24 cellular contexts compared by ENCODE assay signal in the genomic region with DNA sequence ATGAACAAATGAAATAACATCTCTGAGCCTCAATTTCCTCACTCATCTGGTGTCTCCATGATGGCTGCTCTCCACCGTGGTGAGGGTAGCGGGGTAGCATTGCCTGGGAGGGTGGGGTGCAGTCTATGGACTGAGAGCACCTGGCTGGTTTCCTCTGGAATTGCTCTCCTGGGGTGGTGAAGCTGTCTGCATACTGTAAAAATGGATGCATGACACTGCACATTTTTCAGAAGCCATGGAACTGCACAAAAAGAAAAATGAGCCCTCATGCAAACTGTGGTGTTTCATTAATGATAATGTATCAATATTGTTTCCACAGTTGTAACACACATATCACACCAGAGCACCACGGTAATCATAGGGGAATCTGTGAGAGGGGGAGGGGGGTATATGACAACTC. TPM values are rescaled to one million over a fixed set of nuclear protein-coding genes. Genes with fewer than 3 reads are reported as not detected.
DNase-seq lines count a peak whose midpoint lies in the region; ATAC-seq, FAIRE-seq and TF ChIP-seq lines count a peak whose summit lies in the region.
"Had no signal": no experiment of that assay in that cellular context is flagged by ENCODE, and none has a peak within 500 bp of the region (broad histone marks: within the 10 kb centered on the region; RNA-seq: fewer than 3 reads in every experiment).

No MANE protein-coding gene starts in this region.

- no peak for ATAC-seq in A549
- no peak for ATAC-seq in HCT116
- ATAC-seq in K562: peak; percentile 49
- ATAC-seq: activated T-helper 17 cell treated with anti-CD3 and anti-CD28 coated beads, Interleukin-2, amount 50 U/mL, for 72 hours; natural killer cell treated with Interleukin-12 subunit alpha and Interleukin-12 subunit beta and Interleukin-15 and Interleukin-18, amount 100 ng/mL, for 72 hours had no signal

- peaks cover 68% of the 10 kb centered on the region for H3K4me1 Mint-ChIP-seq in neural crest cell
- H3K4me1 Mint-ChIP-seq: activated T-helper 17 cell treated with anti-CD3 and anti-CD28 coated beads, Interleukin-2, amount 50 U/mL, for 72 hours had no signal

- H3K4me1 ChIP-seq in A549: peaks cover 79% of the 10 kb centered on the region
- H3K4me1 ChIP-seq in HCT116 (ENCODE audit: control insufficient read depth in 1 of 2, insufficient read depth in 2 of 2, low read length in 2 of 2): peaks cover 10 to 88% of the 10 kb centered on the region in 2 experiments
- peaks cover 13 to 25% of the 10 kb centered on the region in 2 experiments; a peak in 4 of 5 replicates for H3K4me1 ChIP-seq in K562 (replicated peaks in 1 of 2; ENCODE audit: control insufficient read depth in 2 of 2, insufficient read depth in 2 of 2, low read length in 2 of 2)

- H3K9me2 ChIP-seq in HCT116 (ENCODE audit: insufficient read depth): no peaks in the 10 kb centered on the region

- peak overlapping the region; percentile 7 for H3K4me3 Mint-ChIP-seq in neural crest cell
- H3K4me3 Mint-ChIP-seq: activated CD4-positive, alpha-beta memory T cell treated with anti-CD3 and anti-CD28 coated beads for 36 hours; activated naive CD8-positive, alpha-beta T cell; activated T-helper 17 cell treated with anti-CD3 and anti-CD28 coated beads, Interleukin-2, amount 50 U/mL, for 72 hours; central memory CD8-positive, alpha-beta T cell; mesothelial cell of epicardium; natural killer cell treated with Interleukin-12 subunit alpha and Interleukin-12 subunit beta and Interleukin-15 and Interleukin-18, amount 100 ng/mL, for 72 hours had no signal

- H3K9me3 ChIP-seq in A549 (no peaks in the 10 kb centered on the region), HCT116 (ENCODE audit: control insufficient read depth in 1 of 2, insufficient read depth in 1 of 2, low read depth in 1 of 2, low read length in 2 of 2) (no peaks in the 10 kb centered on the region), K562 (replicated peaks; ENCODE audit: control insufficient read depth, insufficient read depth, low read depth, low read length) (no peaks in the 10 kb centered on the region)
- H3K9me3 ChIP-seq: left lung had no signal

- WGBS in A549 (ENCODE audit: missing lambda C conversion rate): 59% methylated on average over 3 of the region's 3 CpGs
- WGBS in K562 (ENCODE audit: insufficient coverage, low coverage, missing lambda C conversion rate): 6% methylated on average over 3 of the region's 3 CpGs

- H3K36me3 ChIP-seq in HCT116 (ENCODE audit: control insufficient read depth in 1 of 2, insufficient read depth in 2 of 2, low read length in 2 of 2) (no peaks in the 10 kb centered on the region), K562 (ENCODE audit: control insufficient read depth, insufficient read depth, low read length) (no peaks in the 10 kb centered on the region)
- H3K36me3 ChIP-seq: left lung had no signal

- H3K9ac ChIP-seq in HCT116 (ENCODE audit: low read length) (no peak overlapping the region), K562 (ENCODE audit: insufficient read depth in 1 of 2, low read depth in 2 of 2, low read length in 2 of 2) (peak overlapping the region in 1 of 2 experiments; percentile 39; a peak in 1 of 4 replicates)

- H2AFZ ChIP-seq in HCT116 (ENCODE audit: low read depth, low read length, poor library complexity, severe bottlenecking): no peak overlapping the region
- peak overlapping the region; percentile 67 for H2AFZ ChIP-seq in K562 (ENCODE audit: low read depth, low read length)

- no peaks in the 10 kb centered on the region for H3K79me2 ChIP-seq in HCT116 (ENCODE audit: insufficient read depth, low read length)
- no peaks in the 10 kb centered on the region for H3K79me2 ChIP-seq in K562 (ENCODE audit: control insufficient read depth, insufficient read depth, low read length)

- TF ChIP-seq RAD21 in A549 (conservative IDR thresholded peaks at IDR 0.05 in 1 of 2, IDR thresholded peaks at IDR 0.05 in 1 of 2): no peak
- TF ChIP-seq RAD21 in HCT116 (IDR thresholded peaks at IDR 0.05; ENCODE audit: low read depth): no peak
- TF ChIP-seq RAD21 in K562 (CRISPR knock-in tag; conservative IDR thresholded peaks at IDR 0.05 in 1 of 2, IDR thresholded peaks at IDR 0.05 in 1 of 2): no peak

- H3K27ac ChIP-seq in A549 (peak overlapping the region; percentile 22 to 88), HCT116 (ENCODE audit: low read depth, low read length) (no peak overlapping the region), K562 (ENCODE audit: extremely low read depth, low read depth, low read length) (no peak overlapping the region)
- H3K27ac ChIP-seq: C4-2B had no signal

- TF ChIP-seq EP300 in A549 (IDR thresholded peaks at IDR 0.05): no peak
- TF ChIP-seq EP300 in K562 (IDR thresholded peaks at IDR 0.05; ENCODE audit: low read length): no peak

- in situ Hi-C loops in K562 (cut with MboI): no loop called here

- DNase-seq in A549 (ENCODE audit: low read depth in 1 of 2, low spot score in 1 of 2) (no peak), HCT116 (ENCODE audit: low read depth, low spot score) (no peak), K562 (ENCODE audit: extremely low read depth in 1 of 4, low spot score in 3 of 4) (no peak), neural crest cell (ENCODE audit: low read depth, low spot score) (no peak), posterior vena cava (ENCODE audit: low spot score) (no peak), AG20443 (ENCODE audit: low spot score) (no peak), HPDE6-E6E7 (ENCODE audit: extremely low spot score) (no peak)
- DNase-seq in activated naive CD4-positive, alpha-beta T cell (lab: John Stamatoyannopoulos, UW): no peak
- DNase-seq: activated CD4-positive, alpha-beta memory T cell treated with anti-CD3 and anti-CD28 coated beads for 36 hours; activated CD4-positive, CD25-positive, alpha-beta regulatory T cell; activated CD8-positive, alpha-beta memory T cell treated with anti-CD3 and anti-CD28 coated beads, Interleukin-2, amount 50 U/mL, for 48 hours; DMS79 treated with DMSO at 0.1 percent for 48 hours; H7; hypothalamus; left lung; NCI-H187; NCI-H69; T-helper 9 cell had no signal

- RAD21 ChIA-PET in HCT116 (lab: Charles Lee; ENCODE audit: low non-redundant PET in 1 of 2, low total read pairs in 2 of 2, uncharacterized antibody in 2 of 2, unreplicated experiment in 2 of 2): no interaction called here

- no peak overlapping the region for H3K4me3 ChIP-seq in A549
- no peak overlapping the region for H3K4me3 ChIP-seq in HCT116 (replicated peaks in 1 of 2; ENCODE audit: low read depth in 1 of 2, low read length in 2 of 2)
- H3K4me3 ChIP-seq in K562: no peak overlapping the region
- H3K4me3 ChIP-seq: left lung had no signal

- TF ChIP-seq CTCF in A549 (IDR thresholded peaks at IDR 0.05) (no peak), HCT116 (IDR thresholded peaks at IDR 0.05 in 2 of 3, conservative IDR thresholded peaks at IDR 0.05 in 1 of 3; ENCODE audit: borderline replicate concordance in 1 of 3, insufficient read depth in 1 of 3, low read depth in 2 of 3, low read length in 2 of 3) (no peak), K562 (IDR thresholded peaks at IDR 0.05 in 2 of 3, conservative IDR thresholded peaks at IDR 0.05 in 1 of 3; ENCODE audit: insufficient read depth in 2 of 3, low read depth in 1 of 3, low read length in 3 of 3) (no peak), neural crest cell (conservative IDR thresholded peaks at IDR 0.05) (no peak)

- no peak for FAIRE-seq in A549 (lab: Jason Lieb, UNC)
- peak; percentile 52 for FAIRE-seq in K562 (lab: Jason Lieb, UNC)

- H3K4me2 ChIP-seq in A549: peak overlapping the region; percentile 25; the same call in 2 of the 3 replicates
- H3K4me2 ChIP-seq in HCT116 (ENCODE audit: low read length): 0 out of 2 replicates have a peak overlapping the region, but pooled peaks have one; percentile 22
- H3K4me2 ChIP-seq in K562 (ENCODE audit: insufficient read depth, low read length): no peak overlapping the region

- H3K27me3 Mint-ChIP-seq in neural crest cell (ENCODE audit: low read depth): peaks cover 2% of the 10 kb centered on the region
- H3K27me3 Mint-ChIP-seq: activated CD4-positive, alpha-beta memory T cell treated with anti-CD3 and anti-CD28 coated beads for 36 hours; activated naive CD8-positive, alpha-beta T cell; activated T-helper 17 cell treated with anti-CD3 and anti-CD28 coated beads, Interleukin-2, amount 50 U/mL, for 72 hours; central memory CD8-positive, alpha-beta T cell had no signal

- BruUV-seq in HCT116 (replicated peaks; lab: Mats Ljungman, UMichigan): no TSS peak
- BruUV-seq in K562 (replicated peaks; lab: Mats Ljungman, UMichigan): no TSS peak

- no peaks in the 10 kb centered on the region for H3K36me3 Mint-ChIP-seq in neural crest cell (ENCODE audit: low read depth)
- H3K36me3 Mint-ChIP-seq: activated CD4-positive, alpha-beta memory T cell treated with anti-CD3 and anti-CD28 coated beads for 36 hours; mesothelial cell of epicardium; natural killer cell treated with Interleukin-12 subunit alpha and Interleukin-12 subunit beta and Interleukin-15 and Interleukin-18, amount 100 ng/mL, for 72 hours had no signal

- no peak for TF ChIP-seq POLR2A in A549 (IDR thresholded peaks at IDR 0.05; ENCODE audit: low read length)
- TF ChIP-seq POLR2A in HCT116 (IDR thresholded peaks at IDR 0.05; ENCODE audit: borderline replicate concordance, extremely low read depth, insufficient read depth, insufficient read length): no peak
- TF ChIP-seq POLR2A in K562 (conservative IDR thresholded peaks at IDR 0.05): no peak

- POLR2A ChIA-PET in A549 (lab: Yijun Ruan, JAX): interaction anchor here (1.3 kb wide), 1 partner anchor 12 kb away, joined by 3 read pairs; the partner anchor contains the start of gene ITPR3
- POLR2A ChIA-PET in HCT116 (lab: Charles Lee): no interaction called here
- POLR2A ChIA-PET in K562 (lab: Yijun Ruan, JAX): interaction anchor here (0.6 to 1.0 kb wide), 6 partner anchors 12 to 178 kb away, joined by 3 to 6 read pairs (median 3); partner anchors contain the start of gene ITPR3

- H3K27me3 ChIP-seq in HCT116 (ENCODE audit: insufficient read depth, low read length) (no peaks in the 10 kb centered on the region), K562 (ENCODE audit: control insufficient read depth in 2 of 2, insufficient read depth in 2 of 2, low read length in 2 of 2) (peaks cover 4 to 13% of the 10 kb centered on the region in 2 experiments; a peak in 4 of 5 replicates)
- H3K27me3 ChIP-seq: left lung had no signal

- H3K9me1 ChIP-seq in K562 (ENCODE audit: control insufficient read depth, insufficient read depth, low read length): no peaks in the 10 kb centered on the region

- intact Hi-C loops in HCT116 (cut with micrococcal nuclease) (no loop called here), K562 (cut with micrococcal nuclease) (no loop called here), posterior vena cava (cut with DNase I) (loop anchor here in 1 of 2 donors (10.0 kb wide), 1 partner anchor 1214 kb away; no protein-coding TSS in a partner anchor)

- H3K9me3 Mint-ChIP-seq in neural crest cell: no peaks in the 10 kb centered on the region
- H3K9me3 Mint-ChIP-seq: activated CD4-positive, alpha-beta memory T cell treated with anti-CD3 and anti-CD28 coated beads for 36 hours; central memory CD8-positive, alpha-beta T cell; natural killer cell treated with Interleukin-12 subunit alpha and Interleukin-12 subunit beta and Interleukin-15 and Interleukin-18, amount 100 ng/mL, for 72 hours had no signal

- CTCF ChIA-PET in A549 (lab: Yijun Ruan, JAX): interaction anchor here (2.0 to 3.2 kb wide), 3 partner anchors 11 to 24 kb away, joined by 6 to 18 read pairs (median 9); partner anchors contain the start of gene ITPR3
- CTCF ChIA-PET in HCT116 (lab: Charles Lee): interaction anchor here (1.4 kb wide), 1 partner anchor 29 kb away, joined by 4 read pairs; the partner anchor contains the start of gene BAK1
- CTCF ChIA-PET in K562 (lab: Yijun Ruan, JAX; ENCODE audit: low intra/inter-chr PET ratio): no interaction called here

- H3K27ac Mint-ChIP-seq in neural crest cell (ENCODE audit: unreplicated experiment): peak overlapping the region; percentile 93
- H3K27ac Mint-ChIP-seq: activated CD4-positive, alpha-beta memory T cell treated with anti-CD3 and anti-CD28 coated beads for 36 hours; activated naive CD8-positive, alpha-beta T cell; activated T-helper 17 cell treated with anti-CD3 and anti-CD28 coated beads, Interleukin-2, amount 50 U/mL, for 72 hours; mesothelial cell of epicardium; natural killer cell treated with Interleukin-12 subunit alpha and Interleukin-12 subunit beta and Interleukin-15 and Interleukin-18, amount 100 ng/mL, for 72 hours had no signal

- H4K20me1 ChIP-seq in HCT116 (ENCODE audit: insufficient read depth) (no peaks in the 10 kb centered on the region), K562 (replicated peaks; ENCODE audit: control insufficient read depth, insufficient read depth, low read length) (no peaks in the 10 kb centered on the region)

RNA-seq across cellular contexts. Expression of gene ITPR3, which starts 12.1 kb away (rescaled TPM):
- 17.6 and 19.1 TPM in 2 replicates for polyA plus RNA-seq in A549 (2011; rRNA removed)
- 25.0 and 29.1 TPM in 2 replicates for polyA plus RNA-seq in A549 (2012; cell fraction: cytosol; rRNA removed)
- polyA plus RNA-seq in A549 (2012; cell fraction: nucleus; rRNA removed): 77.0 and 104 TPM in 2 replicates
- 19.0 to 20.8 TPM (median 20.7 TPM) in 3 replicates for polyA plus RNA-seq in A549 (2017; fragmentation: RNase III; extraction: RNeasy Plus Mini Kit Qiagen cat#74134 plus additional on column Dnase treatment)
- polyA minus RNA-seq in A549 (2011; rRNA and poly(A)+ RNA removed): 29.3 and 39.6 TPM in 2 replicates
- total RNA-seq in HCT116 (2021; ENCODE audit: unreplicated experiment): 103 TPM
- 121 and 137 TPM in 2 replicates for polyA plus RNA-seq in HCT116 (2012)
- total RNA-seq in K562 (2011; cell fraction: chromatin; rRNA removed; ENCODE audit: low replicate concordance): 128 and 310 TPM in 2 replicates
- 120 and 148 TPM in 2 replicates for total RNA-seq in K562 (2011; cell fraction: nucleolus; rRNA removed)
- total RNA-seq in K562 (2011; cell fraction: nucleoplasm; rRNA removed): 89.0 and 102 TPM in 2 replicates
- 13.2 and 17.2 TPM in 2 replicates for total RNA-seq in K562 (2014; rRNA removed)
- total RNA-seq in K562 (2014; rRNA removed; fragmentation: Illumina TruSeq; extraction: Trizol): 4.9 and 7.0 TPM in 2 replicates
- total RNA-seq in K562 (2015; rRNA removed; fragmentation: Illumina TruSeq; extraction: Trizol): 7.0 and 7.7 TPM in 2 replicates
- 31.2 and 35.7 TPM in 2 replicates for total RNA-seq in K562 (2021)
- 14.7 and 22.4 TPM in 2 replicates for polyA plus RNA-seq in K562 (2011; rRNA removed)
- 15.6 and 18.8 TPM in 2 replicates for polyA plus RNA-seq in K562 (2011; cell fraction: cytosol; rRNA removed)
- 187 and 251 TPM in 2 replicates for polyA plus RNA-seq in K562 (2011; cell fraction: nucleus; rRNA removed)
- 14.4 and 17.4 TPM in 2 replicates for polyA plus RNA-seq in K562 (2012)
- polyA plus RNA-seq in K562 (2014; fragmentation: Illumina TruSeq; extraction: Trizol): 20.5 and 22.0 TPM in 2 replicates
- polyA plus RNA-seq in K562 (2014; fragmentation: Nextera tagmentation; extraction: Ambion mirVana): under 1 TPM; 0.39 to 0.73 TPM
- polyA plus RNA-seq in K562 (2014; rRNA removed): 20.9 and 23.7 TPM in 2 replicates
- 18.8 and 19.6 TPM in 2 replicates for polyA minus RNA-seq in K562 (2011; rRNA and poly(A)+ RNA removed)
- polyA minus RNA-seq in K562 (2011; cell fraction: cytosol; rRNA and poly(A)+ RNA removed): 19.1 and 27.6 TPM in 2 replicates
- polyA minus RNA-seq in K562 (2011; cell fraction: nucleus; rRNA and poly(A)+ RNA removed): 48.7 and 51.2 TPM in 2 replicates
- total RNA-seq in neural crest cell: 16.0 TPM in 2 replicates
- total RNA-seq in posterior vena cava: 10 to 100 TPM; 15.6 to 17.1 TPM

RNA-seq across cellular contexts. Expression of gene BAK1, which starts 28.9 kb away (rescaled TPM):
- polyA plus RNA-seq in A549 (2011; rRNA removed) (11.9 and 12.6 TPM in 2 replicates), A549 (2017; fragmentation: RNase III; extraction: RNeasy Plus Mini Kit Qiagen cat#74134 plus additional on column Dnase treatment) (16.9 to 19.0 TPM (median 18.8 TPM) in 3 replicates), K562 (2011; rRNA removed) (18.9 and 22.7 TPM in 2 replicates), K562 (2014; fragmentation: Illumina TruSeq; extraction: Trizol) (23.7 and 28.2 TPM in 2 replicates), K562 (2014; fragmentation: Nextera tagmentation; extraction: Ambion mirVana) (1 to 10 TPM; 5.4 to 9.7 TPM), K562 (2014; rRNA removed) (24.1 and 26.2 TPM in 2 replicates)
- polyA plus RNA-seq in A549 (2012; cell fraction: cytosol; rRNA removed): 11.5 and 16.6 TPM in 2 replicates
- polyA plus RNA-seq in A549 (2012; cell fraction: nucleus; rRNA removed): 13.1 and 13.6 TPM in 2 replicates
- 17.3 and 20.9 TPM in 2 replicates for polyA minus RNA-seq in A549 (2011; rRNA and poly(A)+ RNA removed)
- total RNA-seq in HCT116 (2021; ENCODE audit: unreplicated experiment) (18.9 TPM), K562 (2014; rRNA removed) (11.5 and 14.8 TPM in 2 replicates), K562 (2014; rRNA removed; fragmentation: Illumina TruSeq; extraction: Trizol) (14.4 and 16.5 TPM in 2 replicates), K562 (2015; rRNA removed; fragmentation: Illumina TruSeq; extraction: Trizol) (24.6 and 26.0 TPM in 2 replicates), K562 (2021) (28.2 and 30.7 TPM in 2 replicates), neural crest cell (29.9 and 32.9 TPM in 2 replicates), posterior vena cava (10 to 100 TPM; 12.4 to 17.7 TPM)
- polyA plus RNA-seq in HCT116 (2012): 15.7 and 17.6 TPM in 2 replicates
- 5.4 and 22.3 TPM in 2 replicates for total RNA-seq in K562 (2011; cell fraction: chromatin; rRNA removed; ENCODE audit: low replicate concordance)
- 18.4 and 20.8 TPM in 2 replicates for total RNA-seq in K562 (2011; cell fraction: nucleolus; rRNA removed)
- 18.6 and 21.4 TPM in 2 replicates for total RNA-seq in K562 (2011; cell fraction: nucleoplasm; rRNA removed)
- polyA plus RNA-seq in K562 (2011; cell fraction: cytosol; rRNA removed): 27.6 and 36.1 TPM in 2 replicates
- polyA plus RNA-seq in K562 (2011; cell fraction: nucleus; rRNA removed): 19.6 and 25.1 TPM in 2 replicates
- 23.7 and 26.4 TPM in 2 replicates for polyA plus RNA-seq in K562 (2012)
- polyA minus RNA-seq in K562 (2011; rRNA and poly(A)+ RNA removed): 12.4 and 16.0 TPM in 2 replicates
- polyA minus RNA-seq in K562 (2011; cell fraction: cytosol; rRNA and poly(A)+ RNA removed): 16.0 and 18.0 TPM in 2 replicates
- 5.7 and 7.8 TPM in 2 replicates for polyA minus RNA-seq in K562 (2011; cell fraction: nucleus; rRNA and poly(A)+ RNA removed)

Comparison
In these comparisons a context has a peak if more than half of its experiments do, and no peak if none do; other contexts are left out.
1. H3K27ac ChIP-seq: peak in A549 (2 of 2); none in HCT116 (single experiment) and K562 (single experiment).
2. Of the 35 proteins assayed by ChIP-seq in both K562 and A549: peak only in K562: none; only in A549: none; in both: MAFK; in neither: 34.